1 cellular context compared by ENCODE assay signal in genomic region chr19:498977-499623, GRCh38.
TF ChIP-seq lines count a peak whose summit lies in the region.

No MANE protein-coding gene starts in this region.

TF ChIP-seq in HepG2, 621 proteins besides CTCF, POLR2A, EP300 and RAD21 (continued from another document and continues in another):
- TF ChIP-seq UBTF (CRISPR knock-in tag; IDR thresholded peaks at IDR 0.05) (peak; percentile 23), ZNF580 (CRISPR knock-in tag; IDR thresholded peaks at IDR 0.05; ENCODE audit: borderline replicate concordance, low read depth) (no peak), ZFP91 (CRISPR knock-in tag; IDR thresholded peaks at IDR 0.05; ENCODE audit: borderline replicate concordance) (no peak), TBP (CRISPR knock-in tag; IDR thresholded peaks at IDR 0.05) (no peak), ZNF484 (CRISPR knock-in tag; IDR thresholded peaks at IDR 0.05; ENCODE audit: borderline replicate concordance, low read depth) (no peak), ZBTB43 (CRISPR knock-in tag; conservative IDR thresholded peaks at IDR 0.05) (no peak), ATAD3A (CRISPR knock-in tag; IDR thresholded peaks at IDR 0.05) (no peak), ZNF746 (CRISPR knock-in tag; IDR thresholded peaks at IDR 0.05) (no peak), ZNF543 (CRISPR knock-in tag; IDR thresholded peaks at IDR 0.05) (no peak), ZNF678 (CRISPR knock-in tag; IDR thresholded peaks at IDR 0.05) (no peak), NR0B2 (CRISPR knock-in tag; IDR thresholded peaks at IDR 0.05) (no peak), BORCS8-MEF2B (CRISPR knock-in tag; IDR thresholded peaks at IDR 0.05) (0 out of 2 replicates have a peak, but pooled peaks have one; percentile 53), FOSL1 (CRISPR knock-in tag; IDR thresholded peaks at IDR 0.05; ENCODE audit: borderline replicate concordance) (no peak), ZNF124 (CRISPR knock-in tag; IDR thresholded peaks at IDR 0.05) (no peak), PBX3 (CRISPR knock-in tag; IDR thresholded peaks at IDR 0.05; ENCODE audit: borderline replicate concordance) (no peak), ZNF773 (CRISPR knock-in tag; IDR thresholded peaks at IDR 0.05; ENCODE audit: borderline replicate concordance) (no peak), ZNF687 (CRISPR knock-in tag; IDR thresholded peaks at IDR 0.05) (peak; percentile 70), POGZ (CRISPR knock-in tag; IDR thresholded peaks at IDR 0.05) (peak; percentile 17; the same call in 1 of the 2 replicates), NPAS2 (CRISPR knock-in tag; IDR thresholded peaks at IDR 0.05; ENCODE audit: borderline replicate concordance) (no peak), FOXM1 (CRISPR knock-in tag; IDR thresholded peaks at IDR 0.05) (no peak), SALL1 (CRISPR knock-in tag; IDR thresholded peaks at IDR 0.05) (peak; percentile 54; the same call in 1 of the 2 replicates), CEBPZ (IDR thresholded peaks at IDR 0.05; ENCODE audit: low read length) (no peak), ATF1 (CRISPR knock-in tag; IDR thresholded peaks at IDR 0.05) (no peak), RCOR2 (CRISPR knock-in tag; IDR thresholded peaks at IDR 0.05) (no peak; the same call in 1 of the 2 replicates), RXRB (CRISPR knock-in tag; IDR thresholded peaks at IDR 0.05; ENCODE audit: borderline replicate concordance) (no peak), ZNF451 (CRISPR knock-in tag; IDR thresholded peaks at IDR 0.05) (no peak), ZNF30 (CRISPR knock-in tag; IDR thresholded peaks at IDR 0.05) (0 out of 2 replicates have a peak, but pooled peaks have one; percentile 39), HOXA3 (CRISPR knock-in tag; IDR thresholded peaks at IDR 0.05) (no peak), ZNF329 (CRISPR knock-in tag; IDR thresholded peaks at IDR 0.05; ENCODE audit: low read depth) (no peak), SALL2 (CRISPR knock-in tag; IDR thresholded peaks at IDR 0.05) (no peak), REST (IDR thresholded peaks at IDR 0.05; ENCODE audit: borderline replicate concordance in 1 of 2, low read depth in 1 of 2, low read length in 2 of 2) (peak in 1 of 2 experiments; percentile 46; a peak in 1 of 4 replicates), ZNF292 (CRISPR knock-in tag; IDR thresholded peaks at IDR 0.05; ENCODE audit: borderline replicate concordance, low read depth) (no peak), STAT5B (CRISPR knock-in tag; IDR thresholded peaks at IDR 0.05) (no peak), CSRNP1 (CRISPR knock-in tag; IDR thresholded peaks at IDR 0.05) (no peak), ADNP (CRISPR knock-in tag; IDR thresholded peaks at IDR 0.05) (no peak)
